8 cellular contexts compared by ENCODE assay signal in genomic region chr10:24513155-24513554, GRCh38.
DNase-seq lines count a peak whose midpoint lies in the region; ATAC-seq, FAIRE-seq and TF ChIP-seq lines count a peak whose summit lies in the region.

No MANE protein-coding gene starts in this region.

- no peak overlapping the region for H3K27ac ChIP-seq in K562 (ENCODE audit: extremely low read depth, low read depth, low read length)
- H3K27ac ChIP-seq in liver (ENCODE audit: low read depth in 1 of 2, low read length in 2 of 2), result no peak overlapping the region

- in situ Hi-C loops in Caki2 (cut with HindIII; ENCODE audit: low pct_unique_long_range_greater_than_20kb, low sequenced_read_pairs) (no loop called here), K562 (cut with MboI) (loop anchor here (25.0 kb wide), 1 partner anchor 1351 kb away; no protein-coding TSS in a partner anchor)

- no peaks in the 10 kb centered on the region for H3K36me3 ChIP-seq in K562 (ENCODE audit: control insufficient read depth, insufficient read depth, low read length)
- H3K36me3 ChIP-seq in liver (ENCODE audit: control insufficient read depth in 4 of 4, insufficient read depth in 3 of 4, low read depth in 1 of 4, low read length in 3 of 4), result peaks cover 2 to 37% (median 31%) of the 10 kb centered on the region in 4 donors

- H3K4me1 ChIP-seq in K562 (replicated peaks in 1 of 2; ENCODE audit: control insufficient read depth in 2 of 2, insufficient read depth in 2 of 2, low read length in 2 of 2) (no peaks in the 10 kb centered on the region), liver (ENCODE audit: control insufficient read depth in 4 of 4, insufficient read depth in 4 of 4, low read length in 3 of 4) (peaks cover 0 to 4% (median 3%) of the 10 kb centered on the region in 4 donors)

- no peak overlapping the region for H3K4me2 ChIP-seq in K562 (ENCODE audit: insufficient read depth, low read length)

- DNase-seq in Caki2 (ENCODE audit: low read depth) (peak; percentile 11), HFF-Myc (ENCODE audit: extremely low read depth, low read depth) (peak; percentile 9), K562 (ENCODE audit: extremely low read depth in 1 of 4, low spot score in 3 of 4) (peak in 1 of 4 experiments; percentile 23), hippocampal formation (lab: John Stamatoyannopoulos, UW) (no peak)
- no peak for DNase-seq in activated CD4-positive, CD25-positive, alpha-beta regulatory T cell (lab: John Stamatoyannopoulos, UW)

- no peak overlapping the region for H2AFZ ChIP-seq in K562 (ENCODE audit: low read depth, low read length)

- TF ChIP-seq EP300 in K562 (IDR thresholded peaks at IDR 0.05; ENCODE audit: low read length), result no peak

- CTCF ChIA-PET in K562 (lab: Yijun Ruan, JAX; ENCODE audit: low intra/inter-chr PET ratio), result no interaction called here

- WGBS in K562 (ENCODE audit: insufficient coverage, low coverage, missing lambda C conversion rate), result 3% methylated on average over 9 of the region's 9 CpGs
- WGBS in liver, result 81% methylated on average over 9 of the region's 9 CpGs

- H3K9me1 ChIP-seq in K562 (ENCODE audit: control insufficient read depth, insufficient read depth, low read length), result no peaks in the 10 kb centered on the region

- H4K20me1 ChIP-seq in K562 (replicated peaks; ENCODE audit: control insufficient read depth, insufficient read depth, low read length), result no peaks in the 10 kb centered on the region

- intact Hi-C loops in K562 (cut with micrococcal nuclease), result no loop called here

- no TSS peak for BruUV-seq in K562 (replicated peaks; lab: Mats Ljungman, UMichigan)

- POLR2A ChIA-PET in K562 (lab: Yijun Ruan, JAX), result no interaction called here

- H3K79me2 ChIP-seq in K562 (ENCODE audit: control insufficient read depth, insufficient read depth, low read length), result no peaks in the 10 kb centered on the region

- no peak overlapping the region for H3K9ac ChIP-seq in K562 (ENCODE audit: insufficient read depth in 1 of 2, low read depth in 2 of 2, low read length in 2 of 2)
- H3K9ac ChIP-seq in liver (ENCODE audit: low read depth in 1 of 2, low read length in 2 of 2), result no peak overlapping the region

- H3K9me3 ChIP-seq in K562 (replicated peaks; ENCODE audit: control insufficient read depth, insufficient read depth, low read depth, low read length), result no peaks in the 10 kb centered on the region
- no peaks in the 10 kb centered on the region for H3K9me3 ChIP-seq in liver (ENCODE audit: control insufficient read depth in 4 of 4, low read length in 3 of 4)

- ATAC-seq in K562, result peak; percentile 67
- ATAC-seq in HG03025 (IDR thresholded peaks at IDR 0.05; ENCODE audit: low FRiP score, unreplicated experiment), result no peak
- no peak for ATAC-seq in HG02970 (IDR thresholded peaks at IDR 0.05; ENCODE audit: low FRiP score, unreplicated experiment)

- TF ChIP-seq CTCF in HFF-Myc (IDR thresholded peaks at IDR 0.05; ENCODE audit: low read depth, low read length, missing control alignments) (peak; percentile 48), K562 (IDR thresholded peaks at IDR 0.05 in 2 of 3, conservative IDR thresholded peaks at IDR 0.05 in 1 of 3; ENCODE audit: insufficient read depth in 2 of 3, low read depth in 1 of 3, low read length in 3 of 3) (peak; percentile 39 to 58 (median 56); a peak in 5 of 6 replicates), liver (IDR thresholded peaks at IDR 0.05; ENCODE audit: low read depth, low read length, missing input control) (no peak)

- no peak for TF ChIP-seq POLR2A in K562 (conservative IDR thresholded peaks at IDR 0.05)

- peak; percentile 26 for FAIRE-seq in K562 (lab: Jason Lieb, UNC)

- TF ChIP-seq RAD21 in K562 (CRISPR knock-in tag; conservative IDR thresholded peaks at IDR 0.05 in 1 of 2, IDR thresholded peaks at IDR 0.05 in 1 of 2) (peak in 1 of 2 experiments; percentile 43; a peak in 2 of 4 replicates), liver (IDR thresholded peaks at IDR 0.05) (peak; percentile 56 to 65)

- H3K4me3 ChIP-seq in HFF-Myc (replicated peaks; ENCODE audit: low read depth, low read length) (no peak overlapping the region), K562 (no peak overlapping the region), liver (ENCODE audit: low read depth in 1 of 3, low read length in 3 of 3) (no peak overlapping the region)

- H3K27me3 ChIP-seq in K562 (ENCODE audit: control insufficient read depth in 2 of 2, insufficient read depth in 2 of 2, low read length in 2 of 2) (peaks cover 0 to 7% of the 10 kb centered on the region in 2 experiments; a peak in 3 of 5 replicates), liver (ENCODE audit: control insufficient read depth in 4 of 4, insufficient read depth in 4 of 4, low read length in 3 of 4) (no peaks in the 10 kb centered on the region)

TF ChIP-seq in K562, 482 proteins besides CTCF, POLR2A, EP300 and RAD21 (continues in another document):
- no peak for TF ChIP-seq GTF2B (IDR thresholded peaks at IDR 0.05; ENCODE audit: extremely low read depth, insufficient read length)
- no peak for TF ChIP-seq ADNP (tag; IDR thresholded peaks at IDR 0.05)
- TF ChIP-seq IRF9 (tag; IDR thresholded peaks at IDR 0.05), result no peak
- TF ChIP-seq E4F1 (CRISPR knock-in tag; IDR thresholded peaks at IDR 0.05; ENCODE audit: borderline replicate concordance), result no peak

TF ChIP-seq in liver, 16 proteins besides CTCF, POLR2A, EP300 and RAD21:
- TF ChIP-seq YY1 (IDR thresholded peaks at IDR 0.05) (no peak), ATF3 (IDR thresholded peaks at IDR 0.05) (no peak), ZBTB33 (IDR thresholded peaks at IDR 0.05) (no peak)

Comparison
In these comparisons a context has a peak if more than half of its experiments do, and no peak if none do; other contexts are left out.
1. DNase-seq: peak in Caki2 (single experiment) and HFF-Myc (single experiment); none in hippocampal formation (0 of 2) and activated CD4-positive, CD25-positive, alpha-beta regulatory T cell (0 of 4).